In genomic region chr14:68916358-68916757, GRCh38 we compare ENCODE assay signal across 32 cellular contexts.
A peak's percentile ranks its signal among the peaks of the same experiment; 100 is the strongest.
DNase-seq lines count a peak whose midpoint lies in the region; ATAC-seq and TF ChIP-seq lines count a peak whose summit lies in the region.
"Had no signal": no experiment of that assay in that cellular context is flagged by ENCODE, and none has a peak within 500 bp of the region (broad histone marks: within the 10 kb centered on the region; RNA-seq: fewer than 3 reads in every experiment).

No MANE protein-coding gene starts in this region.

- no peak for TF ChIP-seq POLR2A in GM18505 (IDR thresholded peaks at IDR 0.05; ENCODE audit: borderline replicate concordance, extremely low read depth, insufficient read depth, insufficient read length)

- no peak for DNase-seq in activated naive CD4-positive, alpha-beta T cell treated with Interleukin-2 at 50 U/mL for 16 hours
- DNase-seq in coronary artery (ENCODE audit: low spot score) = no peak
- DNase-seq in nephron progenitor cell = no peak
- DNase-seq in thoracic aorta (ENCODE audit: low spot score) = no peak
- no peak for DNase-seq in DMS79 (lab: John Stamatoyannopoulos, UW)
- no peak for DNase-seq in type B pancreatic cell (ENCODE audit: extremely low spot score, unreplicated experiment)
- DNase-seq: activated CD4-positive, alpha-beta T cell treated with anti-CD3 and anti-CD28 coated beads, Interleukin-2, amount 50 U/mL, for 1 hour; activated CD8-positive, alpha-beta memory T cell treated with anti-CD3 and anti-CD28 coated beads, Interleukin-2, amount 50 U/mL, for 4 hours; BE2C; brain microvascular endothelial cell; Caco-2; effector memory CD8-positive, alpha-beta T cell; gastrocnemius medialis; HCEC 1CT; hypothalamus; NCI-H1105; NCI-H2029; NCI-H226; NCI-H774; Right ventricle myocardium superior; stimulated activated CD4-positive, alpha-beta T cell treated with anti-CD3 and anti-CD28 coated beads, Interleukin-1b, Interleukin-23, amount 100 ng/mL, for 48 hours; substantia nigra; T-helper 9 cell had no signal

- peaks cover 8% of the 10 kb centered on the region for H3K36me3 Mint-ChIP-seq in activated naive CD4-positive, alpha-beta T cell treated with anti-CD3 and anti-CD28 coated beads, Interleukin-2, amount 50 U/mL, for 24 hours
- H3K36me3 Mint-ChIP-seq in nephron progenitor cell (ENCODE audit: low read depth) = peaks cover 44% of the 10 kb centered on the region
- peaks cover 25% of the 10 kb centered on the region for H3K36me3 Mint-ChIP-seq in type B pancreatic cell

- H3K9me3 Mint-ChIP-seq in activated naive CD4-positive, alpha-beta T cell treated with anti-CD3 and anti-CD28 coated beads, Interleukin-2, amount 50 U/mL, for 24 hours = no peaks in the 10 kb centered on the region
- H3K9me3 Mint-ChIP-seq in nephron progenitor cell (no peaks in the 10 kb centered on the region), type B pancreatic cell (no peaks in the 10 kb centered on the region)
- H3K9me3 Mint-ChIP-seq: effector memory CD8-positive, alpha-beta T cell; neural progenitor cell had no signal

- no peaks in the 10 kb centered on the region for H3K27me3 Mint-ChIP-seq in activated naive CD4-positive, alpha-beta T cell treated with anti-CD3 and anti-CD28 coated beads, Interleukin-2, amount 50 U/mL, for 24 hours
- H3K27me3 Mint-ChIP-seq in nephron progenitor cell (ENCODE audit: low read depth, poor library complexity) = peaks cover 11% of the 10 kb centered on the region
- H3K27me3 Mint-ChIP-seq in type B pancreatic cell = no peaks in the 10 kb centered on the region
- H3K27me3 Mint-ChIP-seq: progenitor cell of endocrine pancreas had no signal

- H3K4me1 Mint-ChIP-seq in activated naive CD4-positive, alpha-beta T cell treated with anti-CD3 and anti-CD28 coated beads, Interleukin-2, amount 50 U/mL, for 24 hours = peaks cover 66% of the 10 kb centered on the region
- H3K4me1 Mint-ChIP-seq in nephron progenitor cell (peaks cover 26% of the 10 kb centered on the region), type B pancreatic cell (ENCODE audit: unreplicated experiment) (peaks cover 27% of the 10 kb centered on the region)

- no peak overlapping the region for H3K4me3 ChIP-seq in coronary artery
- no peak overlapping the region for H3K4me3 ChIP-seq in thoracic aorta
- H3K4me3 ChIP-seq: A549, gastrocnemius medialis, neural progenitor cell, skin epidermis, vagina had no signal

- peaks cover 20 to 98% of the 10 kb centered on the region in 2 donors for H3K4me1 ChIP-seq in thoracic aorta (ENCODE audit: control insufficient read depth in 1 of 2, low read depth in 2 of 2)
- H3K4me1 ChIP-seq: BE2C, Caco-2, neural progenitor cell, vagina had no signal

- TF ChIP-seq CTCF in coronary artery (IDR thresholded peaks at IDR 0.05) = no peak
- no peak for TF ChIP-seq CTCF in nephron progenitor cell (IDR thresholded peaks at IDR 0.05)
- TF ChIP-seq CTCF in thoracic aorta (IDR thresholded peaks at IDR 0.05) = no peak
- TF ChIP-seq CTCF in type B pancreatic cell (conservative IDR thresholded peaks at IDR 0.05) = no peak

- no peak overlapping the region for H3K4me3 Mint-ChIP-seq in activated naive CD4-positive, alpha-beta T cell treated with anti-CD3 and anti-CD28 coated beads, Interleukin-2, amount 50 U/mL, for 24 hours
- no peak overlapping the region for H3K4me3 Mint-ChIP-seq in nephron progenitor cell
- H3K4me3 Mint-ChIP-seq in type B pancreatic cell = no peak overlapping the region
- H3K4me3 Mint-ChIP-seq: effector memory CD8-positive, alpha-beta T cell; neural progenitor cell had no signal

- H3K27ac Mint-ChIP-seq in activated naive CD4-positive, alpha-beta T cell treated with anti-CD3 and anti-CD28 coated beads, Interleukin-2, amount 50 U/mL, for 24 hours = peak overlapping the region; percentile 74
- H3K27ac Mint-ChIP-seq in nephron progenitor cell (peak overlapping the region; percentile 76), type B pancreatic cell (no peak overlapping the region)
- H3K27ac Mint-ChIP-seq: neural progenitor cell, progenitor cell of endocrine pancreas had no signal

- no peaks in the 10 kb centered on the region for H3K27me3 ChIP-seq in thoracic aorta (replicated peaks; ENCODE audit: insufficient read depth)
- H3K27me3 ChIP-seq: BE2C, brain microvascular endothelial cell, gastrocnemius medialis, neural progenitor cell, vagina had no signal

- H3K27ac ChIP-seq in coronary artery (peak overlapping the region; percentile 63 to 86), thoracic aorta (peak overlapping the region; percentile 81 to 97)
- H3K27ac ChIP-seq: A549, brain microvascular endothelial cell, HL-60, neural progenitor cell, vagina had no signal

- peaks cover 38% of the 10 kb centered on the region for H3K36me3 ChIP-seq in thoracic aorta
- H3K36me3 ChIP-seq: gastrocnemius medialis had no signal

- no peaks in the 10 kb centered on the region for H3K9me3 ChIP-seq in thoracic aorta
- H3K9me3 ChIP-seq: A549, BE2C, Caco-2, gastrocnemius medialis, vagina had no signal

- no peak for ATAC-seq in thoracic aorta (ENCODE audit: insufficient number of reproducible peaks, low FRiP score, low read depth)
- ATAC-seq in GM18505 (IDR thresholded peaks at IDR 0.05; ENCODE audit: unreplicated experiment) = no peak
- ATAC-seq: A549; effector memory CD8-positive, alpha-beta T cell; esophagus mucosa; gastrocnemius medialis had no signal
